In genomic region chr2:222715729-222716128, GRCh38 we compare ENCODE assay signal across 14 cellular contexts. TPM values are rescaled to one million over a fixed set of nuclear protein-coding genes. Genes with fewer than 3 reads are reported as not detected.
DNase-seq lines count a peak whose midpoint lies in the region; ATAC-seq and TF ChIP-seq lines count a peak whose summit lies in the region.
"Had no signal": no experiment of that assay in that cellular context is flagged by ENCODE, and none has a peak within 500 bp of the region (broad histone marks: within the 10 kb centered on the region; RNA-seq: fewer than 3 reads in every experiment).

No MANE protein-coding gene starts in this region.

- H3K4me1 Mint-ChIP-seq in GM23338: peaks cover 7% of the 10 kb centered on the region; the same call in 2 of the 3 replicates
- H3K4me1 Mint-ChIP-seq: CD8-positive, alpha-beta memory T cell had no signal

- no peak overlapping the region for H3K4me2 ChIP-seq in GM23338

- DNase-seq in RPMI8226 (peak; percentile 42), superior temporal gyrus (ENCODE audit: extremely low spot score) (peak; percentile 34), GM23338 (ENCODE audit: low spot score) (no peak), cerebellum (ENCODE audit: low spot score) (no peak)
- no peak for DNase-seq in activated CD4-positive, alpha-beta T cell treated with anti-CD3 and anti-CD28 coated beads, Interleukin-2, amount 50 U/mL, for 1 hour
- DNase-seq: activated T-cell treated with anti-CD3 and anti-CD28 coated beads, Interleukin-2, amount 50 U/mL, for 72 hours; CD8-positive, alpha-beta memory T cell; retina had no signal

- peaks cover 15% of the 10 kb centered on the region for H3K36me3 Mint-ChIP-seq in GM23338 (ENCODE audit: low read depth)
- H3K36me3 Mint-ChIP-seq: CD8-positive, alpha-beta memory T cell had no signal

- no peak overlapping the region for H2AFZ ChIP-seq in GM23338

- no peaks in the 10 kb centered on the region for H4K20me1 ChIP-seq in GM23338 (replicated peaks; ENCODE audit: insufficient read depth)

- no peaks in the 10 kb centered on the region for H3F3A ChIP-seq in GM23338 (replicated peaks; ENCODE audit: low read depth)

- no peaks in the 10 kb centered on the region for H3K36me3 ChIP-seq in GM23338 (ENCODE audit: insufficient read depth)

- H3K27me3 Mint-ChIP-seq in GM23338 (ENCODE audit: insufficient read depth, low read depth, poor library complexity): no peaks in the 10 kb centered on the region

- no peak overlapping the region for H3K27ac ChIP-seq in GM23338 (ENCODE audit: low read depth)
- H3K27ac ChIP-seq: VCaP had no signal

- H3K4me1 ChIP-seq in GM23338 (ENCODE audit: insufficient read depth): no peaks in the 10 kb centered on the region

- no peaks in the 10 kb centered on the region for H3K27me3 ChIP-seq in GM23338 (ENCODE audit: insufficient read depth)

- H3K9me2 ChIP-seq in GM23338 (ENCODE audit: insufficient read depth): no peaks in the 10 kb centered on the region

- no peak overlapping the region for H3K4me3 ChIP-seq in GM23338

- H3K4me3 Mint-ChIP-seq in GM23338: no peak overlapping the region
- H3K4me3 Mint-ChIP-seq: CD8-positive, alpha-beta memory T cell had no signal

- ATAC-seq in GM19397 (IDR thresholded peaks at IDR 0.05; ENCODE audit: unreplicated experiment) (peak; percentile 54), HG03108 (IDR thresholded peaks at IDR 0.05; ENCODE audit: unreplicated experiment) (peak; percentile 60), GM23338 (no peak)
- ATAC-seq: activated T-cell treated with anti-CD3 and anti-CD28 coated beads, Interleukin-2, amount 50 U/mL, for 72 hours had no signal

- TF ChIP-seq CTCF in GM23338 (conservative IDR thresholded peaks at IDR 0.05; ENCODE audit: low read depth in 2 of 2): no peak

- no peaks in the 10 kb centered on the region for H3K79me2 ChIP-seq in GM23338 (replicated peaks; ENCODE audit: insufficient read depth)

- no peak overlapping the region for H3K27ac Mint-ChIP-seq in GM23338
- H3K27ac Mint-ChIP-seq: activated T-cell treated with anti-CD3 and anti-CD28 coated beads, Interleukin-2, amount 50 U/mL, for 72 hours; CD8-positive, alpha-beta memory T cell had no signal

- peaks cover 14% of the 10 kb centered on the region for H3K9me3 Mint-ChIP-seq in GM23338
- H3K9me3 Mint-ChIP-seq: CD8-positive, alpha-beta memory T cell had no signal

TF ChIP-seq in GM23338, 12 proteins besides CTCF, POLR2A, EP300 and RAD21:
- TF ChIP-seq POLR2AphosphoS5 (IDR thresholded peaks at IDR 0.05; ENCODE audit: low read depth): no peak
- no peak for TF ChIP-seq JUNB (IDR thresholded peaks at IDR 0.05; ENCODE audit: unreplicated experiment)
- TF ChIP-seq NANOG (IDR thresholded peaks at IDR 0.05; ENCODE audit: borderline replicate concordance): no peak

RNA-seq across cellular contexts. Expression of gene MOGAT1, which starts 44.3 kb away (rescaled TPM):
- total RNA-seq in GM23338 (2014; rRNA removed; shearing (Covaris generic)): 0.89 and 0.94 TPM in 2 replicates
- polyA plus RNA-seq in GM23338 (2016; fragmentation: Nextera tagmentation; extraction: Ambion mirVana): 0.63 and 0.86 TPM in 2 replicates
- not detected for total RNA-seq in cerebellum
- total RNA-seq: activated T-cell treated with anti-CD3 and anti-CD28 coated beads, Interleukin-2, amount 50 U/mL, for 72 hours; CD8-positive, alpha-beta memory T cell; M059J; mononuclear cell; NCI-H460 had no signal
- polyA plus RNA-seq: CD8-positive, alpha-beta memory T cell had no signal

RNA-seq across cellular contexts. Expression of gene FARSB, which starts 59.8 kb away (rescaled TPM):
- 32.2 and 32.5 TPM in 2 replicates for total RNA-seq in GM23338 (2014; rRNA removed; shearing (Covaris generic))
- 34.8 and 40.0 TPM in 2 replicates for polyA plus RNA-seq in GM23338 (2016; fragmentation: Nextera tagmentation; extraction: Ambion mirVana)
- 23.3 TPM for total RNA-seq in cerebellum

Comparison
In these comparisons a context has a peak if more than half of its experiments do, and no peak if none do; other contexts are left out.
1. DNase-seq: peak in RPMI8226 (single experiment) and superior temporal gyrus (single experiment); none in activated CD4-positive, alpha-beta T cell treated with anti-CD3 and anti-CD28 coated beads, Interleukin-2, amount 50 U/mL, for 1 hour (single experiment), GM23338 (single experiment) and cerebellum (single experiment).